In genomic region chr1:156268336-156268735, GRCh38 we compare ENCODE assay signal across 1 cellular context.
TF ChIP-seq lines count a peak whose summit lies in the region.

No MANE protein-coding gene starts in this region.

TF ChIP-seq in SK-N-SH treated with all-trans-retinoic acid at 6 μM for 48 hours, 23 proteins besides CTCF, POLR2A, EP300 and RAD21 (continued from another document):
- TF ChIP-seq CSRNP3 (CRISPR knock-in tag; IDR thresholded peaks at IDR 0.05) (no peak), ARNTL (CRISPR knock-in tag; IDR thresholded peaks at IDR 0.05; ENCODE audit: borderline replicate concordance, low read depth) (no peak), ZFP30 (CRISPR knock-in tag; IDR thresholded peaks at IDR 0.05) (no peak), CSDC2 (CRISPR knock-in tag; IDR thresholded peaks at IDR 0.05) (no peak), ZNF8 (CRISPR knock-in tag; IDR thresholded peaks at IDR 0.05) (no peak), ZC3H10 (CRISPR knock-in tag; IDR thresholded peaks at IDR 0.05) (no peak), ZFP3 (CRISPR knock-in tag; IDR thresholded peaks at IDR 0.05) (no peak), BACH2 (CRISPR knock-in tag; IDR thresholded peaks at IDR 0.05; ENCODE audit: borderline replicate concordance) (no peak), ZNF70 (CRISPR knock-in tag; IDR thresholded peaks at IDR 0.05) (no peak), TOX (CRISPR knock-in tag; IDR thresholded peaks at IDR 0.05; ENCODE audit: borderline replicate concordance) (no peak), TSHZ2 (CRISPR knock-in tag; IDR thresholded peaks at IDR 0.05) (no peak), PATZ1 (CRISPR knock-in tag; IDR thresholded peaks at IDR 0.05; ENCODE audit: borderline replicate concordance) (no peak)
